16 cellular contexts compared by ENCODE assay signal in genomic region chr12:78600541-78600940, GRCh38.
"Had no signal": no experiment of that assay in that cellular context is flagged by ENCODE, and none has a peak within 500 bp of the region (broad histone marks: within the 10 kb centered on the region; RNA-seq: fewer than 3 reads in every experiment).

No MANE protein-coding gene starts in this region.

- ATAC-seq: foreskin keratinocyte, gastroesophageal sphincter, heart left ventricle, left cardiac atrium, left lung, lower lobe of right lung, mucosa of descending colon had no signal

- H3K4me1 ChIP-seq: esophagus muscularis mucosa, foreskin keratinocyte, gastroesophageal sphincter, heart left ventricle, left lung, lower lobe of right lung had no signal

- H3K27me3 ChIP-seq: dorsolateral prefrontal cortex, esophagus muscularis mucosa, gastroesophageal sphincter, heart left ventricle, left lung had no signal

- H3K36me3 ChIP-seq: esophagus muscularis mucosa, gastroesophageal sphincter, heart left ventricle, left lung, lower lobe of right lung had no signal

- H3K27ac ChIP-seq: coronary artery, esophagus muscularis mucosa, foreskin keratinocyte, gastroesophageal sphincter, heart left ventricle, left lung, lower lobe of right lung had no signal

- H3K4me3 ChIP-seq: coronary artery, dorsolateral prefrontal cortex, esophagus muscularis mucosa, gastroesophageal sphincter, heart left ventricle, left lung, lower lobe of right lung, mucosa of descending colon had no signal

- DNase-seq: dermis blood vessel endothelial cell; effector CD4-positive, alpha-beta T cell; effector memory CD4-positive, alpha-beta T cell; foreskin keratinocyte; heart left ventricle; hippocampal formation; left cardiac atrium; left lung; lower lobe of right lung; mesenchymal stem cell; mucosa of descending colon; naive B cell had no signal
